12 cellular contexts compared by ENCODE assay signal in the genomic region with DNA sequence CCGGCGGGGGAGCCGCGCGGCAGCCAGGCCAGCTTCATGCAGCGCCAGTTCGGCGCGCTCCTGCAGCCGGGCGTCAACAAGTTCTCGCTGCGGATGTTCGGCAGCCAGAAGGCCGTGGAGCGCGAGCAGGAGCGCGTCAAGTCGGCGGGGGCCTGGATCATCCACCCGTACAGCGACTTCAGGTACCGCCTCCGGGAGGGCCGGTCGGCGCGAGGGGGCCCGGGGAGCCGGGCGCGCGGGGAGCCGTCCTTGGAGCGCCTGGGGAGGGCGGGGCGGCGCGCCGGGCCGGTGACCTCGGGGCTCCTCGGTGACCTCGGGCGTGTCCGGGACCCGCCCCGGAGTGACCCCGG. TPM values are rescaled to one million over a fixed set of nuclear protein-coding genes. Genes with fewer than 3 reads are reported as not detected.
DNase-seq lines count a peak whose midpoint lies in the region; ATAC-seq, FAIRE-seq and TF ChIP-seq lines count a peak whose summit lies in the region.
"Had no signal": no experiment of that assay in that cellular context is flagged by ENCODE, and none has a peak within 500 bp of the region (broad histone marks: within the 10 kb centered on the region; RNA-seq: fewer than 3 reads in every experiment).

No MANE protein-coding gene starts in this region.

- no peaks in the 10 kb centered on the region for H3K36me3 Mint-ChIP-seq in osteocyte (ENCODE audit: unreplicated experiment)

- POLR2A ChIA-PET in Panc1 (lab: Charles Lee), result no interaction called here

- no peaks in the 10 kb centered on the region for H3K9me3 Mint-ChIP-seq in osteocyte (ENCODE audit: unreplicated experiment)

- no peak for TF ChIP-seq POLR2A in testis (IDR thresholded peaks at IDR 0.05)

- no CpG with 5 or more reads among the region's 50 CpGs for WGBS in testis, 2 donors

- in situ Hi-C loops in Panc1 (cut with HindIII; ENCODE audit: low pct_unique_long_range_greater_than_20kb, low sequenced_read_pairs), result no loop called here

- peaks cover 28% of the 10 kb centered on the region for H3K4me1 Mint-ChIP-seq in osteocyte (ENCODE audit: unreplicated experiment)

- TF ChIP-seq CTCF in Panc1 (IDR thresholded peaks at IDR 0.05) (no peak), cardiac fibroblast (IDR thresholded peaks at IDR 0.05; ENCODE audit: low read depth, low read length) (no peak), osteocyte (IDR thresholded peaks at IDR 0.05) (no peak), testis (IDR thresholded peaks at IDR 0.05) (no peak)

- H3K27me3 ChIP-seq in Panc1 (ENCODE audit: control insufficient read depth, insufficient read depth, low read length) (no peaks in the 10 kb centered on the region), testis (no peaks in the 10 kb centered on the region)

- peak overlapping the region; percentile 75 for H3K4me3 Mint-ChIP-seq in osteocyte (ENCODE audit: unreplicated experiment)

- peak; percentile 27; the same call in 1 of the 2 replicates for ATAC-seq in Panc1
- ATAC-seq: gastrocnemius medialis had no signal

- FAIRE-seq in RCC 7860 (lab: Jason Lieb, UNC), result no peak

- H3K27ac ChIP-seq in Panc1 (ENCODE audit: low read length) (no peak overlapping the region), testis (no peak overlapping the region)
- H3K27ac ChIP-seq: BLaER1, gastrocnemius medialis had no signal

- H3K36me3 ChIP-seq in Panc1 (ENCODE audit: control insufficient read depth, insufficient read depth, low read length), result no peaks in the 10 kb centered on the region
- no peaks in the 10 kb centered on the region for H3K36me3 ChIP-seq in testis (ENCODE audit: low read depth, missing control alignments)
- H3K36me3 ChIP-seq: BLaER1, gastrocnemius medialis had no signal

- CTCF ChIA-PET in Panc1 (lab: Charles Lee), result no interaction called here

- peaks cover 4% of the 10 kb centered on the region for H3K27me3 Mint-ChIP-seq in osteocyte (ENCODE audit: unreplicated experiment)

- no TSS peak for BruUV-seq in Panc1 (replicated peaks; lab: Mats Ljungman, UMichigan)

- H3K27ac Mint-ChIP-seq in osteocyte (ENCODE audit: unreplicated experiment), result no peak overlapping the region

- no peaks in the 10 kb centered on the region for H3K9me3 ChIP-seq in Panc1 (ENCODE audit: control insufficient read depth, insufficient read depth, low read depth, low read length)
- H3K9me3 ChIP-seq in testis, result no peaks in the 10 kb centered on the region
- H3K9me3 ChIP-seq: BLaER1, gastrocnemius medialis had no signal

- DNase-seq in NCI-H146 (lab: John Stamatoyannopoulos, UW) (peak; percentile 32), NCI-H146 treated with DMSO at 0.1 percent for 48 hours (lab: John Stamatoyannopoulos, UW; ENCODE audit: unreplicated experiment) (no peak), Panc1 (ENCODE audit: low read depth, low spot score) (no peak), cardiac fibroblast (ENCODE audit: low read depth in 2 of 2) (peak; percentile 36 to 49), osteocyte (ENCODE audit: extremely low spot score, unreplicated experiment) (no peak), RCC 7860 (ENCODE audit: low spot score) (no peak), A172 (ENCODE audit: low spot score) (no peak), testis (no peak)
- DNase-seq: gastrocnemius medialis had no signal

- intact Hi-C loops in Panc1 (cut with micrococcal nuclease; ENCODE audit: unreplicated experiment) (no loop called here), testis (cut with DNase I; ENCODE audit: low total_unique reads) (no loop called here)

- H3K4me1 ChIP-seq in Panc1 (ENCODE audit: control insufficient read depth, insufficient read depth, low read length) (peaks cover 20% of the 10 kb centered on the region), testis (peaks cover 12% of the 10 kb centered on the region)
- H3K4me1 ChIP-seq: gastrocnemius medialis had no signal

- H3K4me3 ChIP-seq in Panc1 (ENCODE audit: low read depth in 2 of 2, low read length in 2 of 2) (peak overlapping the region; percentile 30 to 31; a peak in 3 of 4 replicates), cardiac fibroblast (replicated peaks in 1 of 2; ENCODE audit: low read depth in 2 of 2, low read length in 2 of 2) (peak overlapping the region in 1 of 2 donors; percentile 21), testis (peak overlapping the region in 1 of 2 donors; percentile 23)
- H3K4me3 ChIP-seq: BLaER1, gastrocnemius medialis had no signal

RNA-seq across cellular contexts. Expression of a gene that starts 0.7 kb away (rescaled TPM):
- total RNA-seq in Panc1 (2021; ENCODE audit: unreplicated experiment) (15.1 TPM), osteocyte (27.2 and 28.3 TPM in 2 replicates), testis (10 to 100 TPM in 1 of 2 donors, 1 to 10 TPM in 1; 6.6 to 12.4 TPM)
- 22.3 TPM for polyA plus RNA-seq in Panc1 (2012; ENCODE audit: insufficient read length)
- 9.3 and 12.7 TPM in 2 replicates for total RNA-seq in A172 (2014; rRNA removed; shearing (Covaris generic))
- polyA plus RNA-seq in testis (ENCODE audit: insufficient read depth, low read depth, low replicate concordance), result 5.5 TPM
- total RNA-seq: skeletal muscle tissue had no signal

RNA-seq across cellular contexts. Expression of a gene that starts 18.0 kb away (rescaled TPM):
- total RNA-seq in Panc1 (2021; ENCODE audit: unreplicated experiment) (653 TPM), osteocyte (816 and 859 TPM in 2 replicates), testis (1,000 to 10,000 TPM; 1,391 to 1,458 TPM)
- 956 TPM for polyA plus RNA-seq in Panc1 (2012; ENCODE audit: insufficient read length)
- 700 and 767 TPM in 2 replicates for total RNA-seq in A172 (2014; rRNA removed; shearing (Covaris generic))
- 870 TPM for polyA plus RNA-seq in testis (ENCODE audit: insufficient read depth, low read depth, low replicate concordance)

RNA-seq across cellular contexts. Expression of a gene that starts 43.0 kb away (rescaled TPM):
- total RNA-seq in Panc1 (2021; ENCODE audit: unreplicated experiment), result 56.0 TPM
- polyA plus RNA-seq in Panc1 (2012; ENCODE audit: insufficient read length), result 68.0 TPM
- total RNA-seq in osteocyte, result 44.6 and 47.6 TPM in 2 replicates
- total RNA-seq in A172 (2014; rRNA removed; shearing (Covaris generic)), result 42.7 and 58.4 TPM in 2 replicates
- total RNA-seq in testis, result 100 to 1,000 TPM; 116 to 137 TPM
- 178 TPM for polyA plus RNA-seq in testis (ENCODE audit: insufficient read depth, low read depth, low replicate concordance)

RNA-seq across cellular contexts. Expression of a gene that starts 46.5 kb away (rescaled TPM):
- total RNA-seq in Panc1 (2021; ENCODE audit: unreplicated experiment), result 0.69 TPM
- polyA plus RNA-seq in Panc1 (2012; ENCODE audit: insufficient read length), result 1.4 TPM
- total RNA-seq in osteocyte, result not detected in 2 replicates
- total RNA-seq in A172 (2014; rRNA removed; shearing (Covaris generic)), result not detected in 2 replicates
- total RNA-seq in testis, result 1 to 10 TPM in 1 of 2 donors, under 1 TPM in 1; 0.31 to 1.4 TPM
- 2.2 TPM for polyA plus RNA-seq in testis (ENCODE audit: insufficient read depth, low read depth, low replicate concordance)
- total RNA-seq: skeletal muscle tissue had no signal

RNA-seq across cellular contexts. Expression of a gene that starts 49.3 kb away (rescaled TPM):
- total RNA-seq in Panc1 (2021; ENCODE audit: unreplicated experiment), result 0.72 TPM
- polyA plus RNA-seq in Panc1 (2012; ENCODE audit: insufficient read length), result 0.48 TPM
- total RNA-seq in osteocyte, result 0.81 TPM in 1 of 2 replicates, not detected in the other
- 0.17 TPM in 1 of 2 replicates, not detected in the other for total RNA-seq in A172 (2014; rRNA removed; shearing (Covaris generic))
- 1 to 10 TPM; 1.8 to 3.1 TPM for total RNA-seq in testis
- polyA plus RNA-seq in testis (ENCODE audit: insufficient read depth, low read depth, low replicate concordance), result 2.6 TPM
- total RNA-seq: activated CD8-positive, alpha-beta memory T cell treated with anti-CD3 and anti-CD28 coated beads for 36 hours; gastrocnemius medialis; skeletal muscle tissue had no signal

Comparison
In these comparisons a context has a peak if more than half of its experiments do, and no peak if none do; other contexts are left out.
1. DNase-seq: peak in NCI-H146 (single experiment) and cardiac fibroblast (2 of 2); none in NCI-H146 treated with DMSO at 0.1 percent for 48 hours (single experiment), Panc1 (single experiment), osteocyte (single experiment), RCC 7860 (single experiment), A172 (single experiment) and testis (single experiment).